ENCODE assay signal across 31 cellular contexts in the genomic region with DNA sequence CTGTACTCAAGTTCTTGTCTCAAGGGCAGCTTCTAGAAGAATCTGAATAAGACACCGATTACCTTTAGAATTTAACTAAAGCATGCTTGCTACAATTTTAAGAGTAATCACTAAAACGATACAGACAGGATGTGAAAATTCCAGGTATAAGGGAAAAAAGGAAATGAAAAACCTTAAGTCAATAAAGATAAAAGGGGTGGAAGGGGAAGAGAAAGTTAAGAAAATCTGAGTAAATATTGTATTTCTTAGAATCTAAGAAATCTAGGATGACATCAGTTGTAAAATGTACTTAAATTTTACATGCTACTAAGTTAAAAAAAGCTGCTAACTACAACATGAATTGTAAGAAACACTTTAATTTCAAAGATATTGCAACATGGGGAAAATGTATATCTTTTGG.
"Had no signal": no experiment of that assay in that cellular context is flagged by ENCODE, and none has a peak within 500 bp of the region (broad histone marks: within the 10 kb centered on the region; RNA-seq: fewer than 3 reads in every experiment).

No MANE protein-coding gene starts in this region.

- H3K4me3 Mint-ChIP-seq: natural killer cell; nephron; neural progenitor cell; stimulated activated memory B cell treated with anti-CD40 and anti-IgM and Interleukin-4, amounts not matched to agents 10 μg/mL and 1 μg/mL and 100 μg/mL, for 72 hours; stimulated activated naive CD8-positive, alpha-beta T cell treated with anti-CD3 and anti-CD28 coated beads, Interleukin-15, amount 100 ng/mL, for 72 hours; type B pancreatic cell had no signal

- H3K4me1 ChIP-seq: neural progenitor cell, parathyroid adenoma, psoas muscle, spleen, suprapubic skin, testis, transverse colon, upper lobe of right lung, uterus had no signal

- H3K4me3 ChIP-seq: neural progenitor cell, ovary, psoas muscle, skin epidermis, smooth muscle cell, spleen, suprapubic skin, testis, tibial artery, transverse colon, upper lobe of right lung, uterus had no signal

- DNase-seq: natural killer cell; occipital lobe; ovary; posterior cingulate gyrus; psoas muscle; right cardiac atrium; spleen; stimulated activated CD4-positive, alpha-beta T cell treated with anti-CD3 and anti-CD28 coated beads, Interleukin-12 subunit alpha, Interleukin-12 subunit beta, amount 100 ng/mL, for 4 hours; stimulated activated CD4-positive, alpha-beta T cell treated with anti-CD3 and anti-CD28 coated beads, Interleukin-1b, Interleukin-23, amount 100 ng/mL, for 48 hours; stimulated activated CD4-positive, alpha-beta T cell treated with anti-CD3 and anti-CD28 coated beads, Interleukin-4, amount 100 ng/mL, for 1 hour; stimulated activated CD4-positive, alpha-beta T cell treated with anti-CD3 and anti-CD28 coated beads, Interleukin-4, amount 100 ng/mL, for 4 hours; stimulated activated CD8-positive, alpha-beta memory T cell treated with anti-CD3 and anti-CD28 coated beads, Interleukin-4, amount 100 ng/mL, for 48 hours; stimulated activated naive CD4-positive, alpha-beta T cell; stimulated activated naive CD8-positive, alpha-beta T cell treated with anti-CD3 and anti-CD28 coated beads, Interleukin-15, amount 100 ng/mL, for 72 hours; stimulated activated naive CD8-positive, alpha-beta T cell treated with anti-CD3 and anti-CD28 coated beads, Interleukin-15, Interleukin-2, amounts not matched to agents 100 U/mL and 50 U/mL, for 24 hours; substantia nigra; testis; tibial artery; transverse colon; upper lobe of right lung; uterus had no signal

- H3K9ac ChIP-seq: neural progenitor cell, parathyroid adenoma had no signal

- H2AFZ ChIP-seq: neural progenitor cell, parathyroid adenoma had no signal

- H3K9me3 ChIP-seq: ovary, psoas muscle, spleen, suprapubic skin, testis, tibial artery, transverse colon, upper lobe of right lung, uterus had no signal

- H3K9me3 Mint-ChIP-seq: natural killer cell; nephron; neural progenitor cell; stimulated activated naive CD8-positive, alpha-beta T cell treated with anti-CD3 and anti-CD28 coated beads, Interleukin-15, amount 100 ng/mL, for 72 hours; type B pancreatic cell had no signal

- ATAC-seq: natural killer cell; psoas muscle; right cardiac atrium; sciatic nerve; stimulated activated memory B cell treated with anti-CD40 and anti-IgM and Interleukin-4, amounts not matched to agents 10 μg/mL and 1 μg/mL and 100 μg/mL, for 72 hours; stimulated activated naive CD8-positive, alpha-beta T cell treated with anti-CD3 and anti-CD28 coated beads, Interleukin-15, amount 100 ng/mL, for 72 hours; stimulated activated naive CD8-positive, alpha-beta T cell treated with anti-CD3 and anti-CD28 coated beads, Interleukin-15, Interleukin-2, amounts not matched to agents 100 U/mL and 50 U/mL, for 24 hours; upper lobe of right lung had no signal

- H3K27me3 ChIP-seq: neural progenitor cell, ovary, suprapubic skin, testis, tibial artery, transverse colon, upper lobe of right lung, uterus had no signal

- H3K4me1 Mint-ChIP-seq: natural killer cell; nephron; neural progenitor cell; stimulated activated memory B cell treated with anti-CD40 and anti-IgM and Interleukin-4, amounts not matched to agents 10 μg/mL and 1 μg/mL and 100 μg/mL, for 72 hours; stimulated activated naive CD8-positive, alpha-beta T cell treated with anti-CD3 and anti-CD28 coated beads, Interleukin-15, amount 100 ng/mL, for 72 hours had no signal

- H3K36me3 Mint-ChIP-seq: natural killer cell; neural progenitor cell; stimulated activated memory B cell treated with anti-CD40 and anti-IgM and Interleukin-4, amounts not matched to agents 10 μg/mL and 1 μg/mL and 100 μg/mL, for 72 hours; type B pancreatic cell had no signal

- H3K27ac ChIP-seq: neural progenitor cell, ovary, parathyroid adenoma, psoas muscle, skin epidermis, spleen, suprapubic skin, testis, tibial artery, transverse colon, uterus had no signal

- H3K36me3 ChIP-seq: neural progenitor cell, ovary, spleen, suprapubic skin, tibial artery, transverse colon, upper lobe of right lung, uterus had no signal

- H3K27ac Mint-ChIP-seq: natural killer cell; nephron; neural progenitor cell; progenitor cell of endocrine pancreas; stimulated activated memory B cell treated with anti-CD40 and anti-IgM and Interleukin-4, amounts not matched to agents 10 μg/mL and 1 μg/mL and 100 μg/mL, for 72 hours; stimulated activated naive CD8-positive, alpha-beta T cell treated with anti-CD3 and anti-CD28 coated beads, Interleukin-15, amount 100 ng/mL, for 72 hours; type B pancreatic cell had no signal

- H3K4me2 ChIP-seq: neural progenitor cell, smooth muscle cell had no signal
